8 cellular contexts compared by ENCODE assay signal in the genomic region with DNA sequence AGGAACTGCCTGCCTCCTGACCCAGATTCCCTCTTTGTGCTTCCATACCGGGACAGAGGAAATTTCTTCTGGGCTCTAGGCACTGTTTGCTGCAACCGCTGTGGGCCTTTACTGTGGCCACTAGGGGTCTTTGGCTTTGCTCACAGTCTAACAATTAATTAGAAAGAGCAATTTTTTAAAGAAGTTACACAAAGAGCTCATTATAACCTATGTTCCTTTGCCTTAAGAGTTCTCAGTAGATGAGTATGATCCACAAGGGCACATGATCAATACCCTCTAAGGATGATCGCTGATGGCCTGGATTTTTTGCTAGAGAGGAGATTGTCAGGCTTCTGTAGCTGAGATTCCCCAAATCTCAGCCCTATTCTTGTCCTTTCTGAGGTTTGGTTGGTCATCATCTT.
DNase-seq lines count a peak whose midpoint lies in the region; ATAC-seq and TF ChIP-seq lines count a peak whose summit lies in the region.

No MANE protein-coding gene starts in this region.

- H3K36me3 ChIP-seq in esophagus muscularis mucosa = no peaks in the 10 kb centered on the region

- no peak overlapping the region for H3K27ac Mint-ChIP-seq in activated T-cell treated with anti-CD3 and anti-CD28 coated beads, Interleukin-2, amount 50 U/mL, for 72 hours

- H3K36me3 Mint-ChIP-seq in activated T-cell treated with anti-CD3 and anti-CD28 coated beads, Interleukin-2, amount 50 U/mL, for 72 hours (ENCODE audit: insufficient read depth in 2 of 2) = no peaks in the 10 kb centered on the region

- DNase-seq in NCI-H69 (lab: John Stamatoyannopoulos, UW) = peak; percentile 32
- no peak for DNase-seq in esophagus muscularis mucosa (ENCODE audit: extremely low spot score)
- no peak for DNase-seq in retinal pigment epithelial cell (ENCODE audit: low read depth)
- DNase-seq in NCI-H2171 treated with DMSO at 0.1 percent for 48 hours (lab: John Stamatoyannopoulos, UW) = no peak
- no peak for DNase-seq in activated T-cell treated with anti-CD3 and anti-CD28 coated beads, Interleukin-2, amount 50 U/mL, for 72 hours
- DNase-seq in epidermal melanocyte (ENCODE audit: insufficient read length, low spot score) = no peak

- TF ChIP-seq POLR2A in esophagus muscularis mucosa (IDR thresholded peaks at IDR 0.05; ENCODE audit: low read depth) = no peak

- ATAC-seq in GM18502 (IDR thresholded peaks at IDR 0.05; ENCODE audit: poor library complexity, unreplicated experiment) (peak; percentile 72), GM21723 (IDR thresholded peaks at IDR 0.05; ENCODE audit: unreplicated experiment) (no peak)
- ATAC-seq in activated T-cell treated with anti-CD3 and anti-CD28 coated beads, Interleukin-2, amount 50 U/mL, for 72 hours (replicated peaks in 1 of 2) = no peak

- no peaks in the 10 kb centered on the region for H3K9me3 ChIP-seq in esophagus muscularis mucosa

- H3K4me3 Mint-ChIP-seq in activated T-cell treated with anti-CD3 and anti-CD28 coated beads, Interleukin-2, amount 50 U/mL, for 72 hours = no peak overlapping the region

- no peaks in the 10 kb centered on the region for H3K9me3 Mint-ChIP-seq in activated T-cell treated with anti-CD3 and anti-CD28 coated beads, Interleukin-2, amount 50 U/mL, for 72 hours

- peaks cover 51% of the 10 kb centered on the region for H3K27me3 Mint-ChIP-seq in activated T-cell treated with anti-CD3 and anti-CD28 coated beads, Interleukin-2, amount 50 U/mL, for 72 hours (ENCODE audit: low read depth)

- H3K4me3 ChIP-seq in esophagus muscularis mucosa (no peak overlapping the region), retinal pigment epithelial cell (ENCODE audit: low read length) (no peak overlapping the region)

- H3K27me3 ChIP-seq in esophagus muscularis mucosa = no peaks in the 10 kb centered on the region

- WGBS in esophagus muscularis mucosa = 62% methylated on average over 3 of the region's 3 CpGs

- peak in 2 of 3 experiments; percentile 15 to 50 for TF ChIP-seq CTCF in esophagus muscularis mucosa (IDR thresholded peaks at IDR 0.05)
- TF ChIP-seq CTCF in retinal pigment epithelial cell (conservative IDR thresholded peaks at IDR 0.05; ENCODE audit: low read depth, low read length) = peak; percentile 94

- TF ChIP-seq EP300 in esophagus muscularis mucosa (IDR thresholded peaks at IDR 0.05) = no peak

- no peaks in the 10 kb centered on the region for H3K4me1 Mint-ChIP-seq in activated T-cell treated with anti-CD3 and anti-CD28 coated beads, Interleukin-2, amount 50 U/mL, for 72 hours (ENCODE audit: low read depth)

- H3K27ac ChIP-seq in esophagus muscularis mucosa (replicated peaks in 1 of 4) = no peak overlapping the region

- no peaks in the 10 kb centered on the region for H3K4me1 ChIP-seq in esophagus muscularis mucosa

- intact Hi-C loops in esophagus muscularis mucosa (cut with DNase I) = no loop called here
